ENCODE assay signal across 9 cellular contexts in the genomic region with DNA sequence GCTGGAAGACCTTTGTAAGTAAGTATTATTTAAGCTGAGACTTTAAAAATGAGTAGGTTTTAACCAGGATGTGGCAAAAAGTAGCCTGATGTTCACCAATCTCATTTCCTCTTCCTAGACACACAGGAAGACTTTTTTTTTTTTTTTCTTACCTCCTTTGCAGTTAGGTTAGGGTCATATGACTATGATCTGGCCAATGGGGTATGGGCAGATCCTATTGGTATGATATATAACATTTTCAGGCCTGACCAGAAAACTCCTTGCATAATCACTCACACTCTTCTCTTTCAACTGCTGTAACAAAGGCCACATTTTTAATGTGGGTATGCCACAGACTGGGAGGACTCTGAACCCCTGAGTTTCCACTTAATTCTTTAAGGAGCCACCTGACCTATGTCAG. TPM values are rescaled to one million over a fixed set of nuclear protein-coding genes. Genes with fewer than 3 reads are reported as not detected.
DNase-seq lines count a peak whose midpoint lies in the region; ATAC-seq and TF ChIP-seq lines count a peak whose summit lies in the region.
"Had no signal": no experiment of that assay in that cellular context is flagged by ENCODE, and none has a peak within 500 bp of the region (broad histone marks: within the 10 kb centered on the region; RNA-seq: fewer than 3 reads in every experiment).

No MANE protein-coding gene starts in this region.

- no peaks in the 10 kb centered on the region for H3K27me3 Mint-ChIP-seq in CD4-positive, alpha-beta T cell
- H3K27me3 Mint-ChIP-seq in endothelial cell (ENCODE audit: unreplicated experiment), result peaks cover 3% of the 10 kb centered on the region

- H3K27ac ChIP-seq in CD4-positive, alpha-beta T cell (ENCODE audit: low read depth, low read length), result peak overlapping the region; percentile 46

- POLR2A ChIA-PET in CD4-positive, alpha-beta T cell (lab: Charles Lee), result interaction anchor here (0.6 to 7.1 kb wide), 6 partner anchors 15 to 1491 kb away, joined by 3 to 181 read pairs (median 4); partner anchors contain the start of gene DGLUCY

- DNase-seq in CD4-positive, alpha-beta T cell, result peak in 1 of 10 experiments; percentile 14
- DNase-seq in GM20000 (ENCODE audit: low spot score) (peak; percentile 44), SIG-M5 treated with dmso at 0.1 percent for 504 hours (lab: John Stamatoyannopoulos, UW; ENCODE audit: unreplicated experiment) (peak; percentile 82), germinal center (ENCODE audit: low spot score) (peak; percentile 12), iPS-NIHi11 (ENCODE audit: low spot score) (no peak), endothelial cell (ENCODE audit: low spot score) (no peak), mesenteric fat pad (ENCODE audit: low spot score) (no peak)
- DNase-seq: heart left ventricle had no signal

- H3K9me3 Mint-ChIP-seq in CD4-positive, alpha-beta T cell, result no peaks in the 10 kb centered on the region
- no peaks in the 10 kb centered on the region for H3K9me3 Mint-ChIP-seq in endothelial cell (ENCODE audit: unreplicated experiment)

- TF ChIP-seq CTCF in CD4-positive, alpha-beta T cell (IDR thresholded peaks at IDR 0.05), result no peak
- TF ChIP-seq CTCF in GM20000 (IDR thresholded peaks at IDR 0.05; ENCODE audit: extremely low read depth, missing control alignments), result no peak
- TF ChIP-seq CTCF in endothelial cell (IDR thresholded peaks at IDR 0.05; ENCODE audit: unreplicated experiment), result no peak

- peak overlapping the region; percentile 80 for H3K27ac Mint-ChIP-seq in CD4-positive, alpha-beta T cell
- H3K27ac Mint-ChIP-seq in endothelial cell (ENCODE audit: unreplicated experiment), result no peak overlapping the region

- peaks cover 68% of the 10 kb centered on the region for H3K4me1 Mint-ChIP-seq in CD4-positive, alpha-beta T cell (ENCODE audit: low read depth)
- peaks cover 6% of the 10 kb centered on the region for H3K4me1 Mint-ChIP-seq in endothelial cell (ENCODE audit: unreplicated experiment)

- no peaks in the 10 kb centered on the region for H3K36me3 Mint-ChIP-seq in CD4-positive, alpha-beta T cell (ENCODE audit: low read depth)
- H3K36me3 Mint-ChIP-seq in endothelial cell (ENCODE audit: low read depth, unreplicated experiment), result peaks cover 3% of the 10 kb centered on the region

- no peaks in the 10 kb centered on the region for H3K27me3 ChIP-seq in CD4-positive, alpha-beta T cell (ENCODE audit: control insufficient read depth, insufficient read depth, low read length)
- H3K27me3 ChIP-seq: heart left ventricle had no signal

- no peaks in the 10 kb centered on the region for H3K9me3 ChIP-seq in CD4-positive, alpha-beta T cell (ENCODE audit: control insufficient read depth, low read length)
- H3K9me3 ChIP-seq: heart left ventricle had no signal

- ATAC-seq in CD4-positive, alpha-beta T cell (ENCODE audit: poor library complexity), result no peak
- no peak for ATAC-seq in GM21737 (IDR thresholded peaks at IDR 0.05; ENCODE audit: unreplicated experiment)
- ATAC-seq: heart left ventricle had no signal

- CTCF ChIA-PET in CD4-positive, alpha-beta T cell (lab: Charles Lee), result interaction anchor here (0.6 kb wide), 1 partner anchor 48 kb away, joined by 3 read pairs; no protein-coding TSS in a partner anchor

- intact Hi-C loops in CD4-positive, alpha-beta T cell (cut with DNase I, micrococcal nuclease), result loop anchor here in 1 of 2 experiments (5.0 to 10.0 kb wide), 3 partner anchors 182 to 349 kb away; partner anchors contain the start of gene GPR68

- peak overlapping the region; percentile 64 for H3K4me3 Mint-ChIP-seq in CD4-positive, alpha-beta T cell
- no peak overlapping the region for H3K4me3 Mint-ChIP-seq in endothelial cell (ENCODE audit: unreplicated experiment)

RNA-seq across cellular contexts. Expression of gene RPS6KA5, which starts 2.7 kb away (rescaled TPM):
- total RNA-seq in CD4-positive, alpha-beta T cell, result 10 to 100 TPM; 28.0 to 29.8 TPM
- total RNA-seq in endothelial cell (ENCODE audit: unreplicated experiment) (13.8 TPM), mesenteric fat pad (3.2 TPM)

RNA-seq across cellular contexts. Expression of gene DGLUCY, which starts 50.8 kb away (rescaled TPM):
- total RNA-seq in CD4-positive, alpha-beta T cell, result 10 to 100 TPM; 33.0 to 34.9 TPM
- total RNA-seq in endothelial cell (ENCODE audit: unreplicated experiment) (65.1 TPM), mesenteric fat pad (41.1 TPM)

Comparison
In these comparisons a context has a peak if more than half of its experiments do, and no peak if none do; other contexts are left out.
1. DNase-seq: peak in GM20000 (single experiment), SIG-M5 treated with dmso at 0.1 percent for 504 hours (single experiment) and germinal center (single experiment); none in iPS-NIHi11 (single experiment), endothelial cell (single experiment) and mesenteric fat pad (single experiment).